In the genomic region with DNA sequence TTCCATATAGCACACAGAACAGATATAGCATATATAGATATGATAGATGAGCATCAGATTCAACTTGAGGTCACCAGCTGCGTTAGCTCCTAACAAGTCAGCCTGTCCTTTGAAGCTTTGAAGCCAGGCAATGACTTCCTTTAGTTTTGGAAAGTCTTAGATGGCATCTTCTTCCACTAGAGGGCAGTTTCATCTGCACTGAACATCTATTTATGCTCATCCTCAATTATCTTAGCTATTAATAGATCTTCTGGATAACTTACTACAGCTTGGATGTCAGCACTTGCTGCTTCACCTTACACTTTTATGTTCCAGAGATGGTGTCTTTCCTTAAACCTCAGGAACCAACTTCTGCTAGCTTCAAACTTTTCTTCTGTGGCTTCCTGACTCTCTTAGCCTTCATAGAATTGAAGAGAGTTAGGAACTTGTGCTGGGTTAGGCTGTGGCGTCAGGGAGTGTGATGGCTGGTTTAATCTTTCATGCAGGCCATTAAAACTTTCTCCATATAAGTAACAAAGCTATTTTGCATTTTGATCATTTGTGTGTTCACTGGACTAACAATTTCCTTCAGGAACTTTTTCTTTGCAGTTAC, we compare ENCODE assay signal across 11 cellular contexts.
DNase-seq lines count a peak whose midpoint lies in the region; ATAC-seq, FAIRE-seq and TF ChIP-seq lines count a peak whose summit lies in the region.
"Had no signal": no experiment of that assay in that cellular context is flagged by ENCODE, and none has a peak within 500 bp of the region (broad histone marks: within the 10 kb centered on the region; RNA-seq: fewer than 3 reads in every experiment).

No MANE protein-coding gene starts in this region.

- no peak overlapping the region for H2AFZ ChIP-seq in astrocyte (ENCODE audit: low read depth, low read length)

- H3K36me3 Mint-ChIP-seq in astrocyte (ENCODE audit: low read depth, unreplicated experiment) = no peaks in the 10 kb centered on the region

- H3K27me3 ChIP-seq in astrocyte (ENCODE audit: insufficient read depth, low read length) = no peaks in the 10 kb centered on the region
- H3K27me3 ChIP-seq: gastrocnemius medialis had no signal

- no peaks in the 10 kb centered on the region for H3K79me2 ChIP-seq in astrocyte (ENCODE audit: insufficient read depth, low read length)

- no peaks in the 10 kb centered on the region for H3K9me3 ChIP-seq in astrocyte (ENCODE audit: insufficient read depth, low read depth, low read length)
- H3K9me3 ChIP-seq: gastrocnemius medialis had no signal

- TF ChIP-seq CTCF in astrocyte (IDR thresholded peaks at IDR 0.05; ENCODE audit: insufficient read depth, low read depth, low read length) = peak; percentile 45

- H3K27me3 Mint-ChIP-seq in astrocyte (ENCODE audit: low read depth, unreplicated experiment) = no peaks in the 10 kb centered on the region
- H3K27me3 Mint-ChIP-seq: activated CD4-positive, alpha-beta T cell treated with anti-CD3 and anti-CD28 coated beads for 36 hours had no signal

- CTCF ChIA-PET in HEK293T (lab: Yijun Ruan, JAX) = interaction anchor here (0.7 to 0.9 kb wide), 2 partner anchors 8 to 109 kb away, joined by 3 to 4 read pairs; no protein-coding TSS in a partner anchor

- DNase-seq in COLO829 (ENCODE audit: low spot score) = peak; percentile 6
- DNase-seq in HS-5 (ENCODE audit: low read depth) = peak; percentile 25
- DNase-seq in astrocyte (ENCODE audit: low read depth) = peak; percentile 25
- DNase-seq in kidney glomerular epithelial cell (lab: John Stamatoyannopoulos, UW) = peak; percentile 9
- no peak for DNase-seq in HEK293T (ENCODE audit: extremely low spot score)
- DNase-seq in activated CD4-positive, alpha-beta T cell treated with anti-CD3 and anti-CD28 coated beads for 48 hours = no peak
- DNase-seq in DMS79 (lab: John Stamatoyannopoulos, UW) = no peak
- DNase-seq: activated CD4-positive, alpha-beta T cell treated with anti-CD3 and anti-CD28 coated beads for 36 hours; gastrocnemius medialis; stimulated activated CD4-positive, alpha-beta T cell treated with anti-CD3 and anti-CD28 coated beads, Interleukin-2, amount 100 ng/mL, for 48 hours had no signal

- POLR2A ChIA-PET in HEK293T (lab: Yijun Ruan, JAX) = no interaction called here

- no peak overlapping the region for H3K27ac Mint-ChIP-seq in astrocyte (ENCODE audit: unreplicated experiment)
- H3K27ac Mint-ChIP-seq: activated CD4-positive, alpha-beta T cell treated with anti-CD3 and anti-CD28 coated beads for 36 hours had no signal

- H3K4me3 ChIP-seq in astrocyte (ENCODE audit: insufficient read depth, low read depth, low read length) = no peak overlapping the region
- H3K4me3 ChIP-seq: gastrocnemius medialis had no signal

- no peak for ATAC-seq in HG02970 (IDR thresholded peaks at IDR 0.05; ENCODE audit: low FRiP score, unreplicated experiment)
- ATAC-seq: activated CD4-positive, alpha-beta T cell treated with anti-CD3 and anti-CD28 coated beads for 36 hours had no signal

- no peak overlapping the region for H3K4me2 ChIP-seq in astrocyte (ENCODE audit: low read length)

- H3K36me3 ChIP-seq in astrocyte (ENCODE audit: insufficient read depth, low read length) = no peaks in the 10 kb centered on the region
- H3K36me3 ChIP-seq: gastrocnemius medialis had no signal

- no peak overlapping the region for H3K9ac ChIP-seq in astrocyte (ENCODE audit: low read length)

- peaks cover 3% of the 10 kb centered on the region for H3K4me1 Mint-ChIP-seq in astrocyte (ENCODE audit: low read depth, unreplicated experiment)
- H3K4me1 Mint-ChIP-seq: activated CD4-positive, alpha-beta T cell treated with anti-CD3 and anti-CD28 coated beads for 36 hours had no signal

- FAIRE-seq in astrocyte (lab: Jason Lieb, UNC) = peak; percentile 59

- no peaks in the 10 kb centered on the region for H3K4me1 ChIP-seq in astrocyte (ENCODE audit: insufficient read depth, low read length)

- no peaks in the 10 kb centered on the region for H3K9me3 Mint-ChIP-seq in astrocyte (ENCODE audit: unreplicated experiment)

- no peak overlapping the region for H3K4me3 Mint-ChIP-seq in astrocyte (ENCODE audit: unreplicated experiment)
- H3K4me3 Mint-ChIP-seq: activated CD4-positive, alpha-beta T cell treated with anti-CD3 and anti-CD28 coated beads for 36 hours had no signal

- H4K20me1 ChIP-seq in astrocyte (ENCODE audit: insufficient read depth, low read length) = no peaks in the 10 kb centered on the region

- no peak overlapping the region for H3K27ac ChIP-seq in astrocyte (ENCODE audit: low read depth, low read length)
- H3K27ac ChIP-seq: gastrocnemius medialis had no signal

TF ChIP-seq in HEK293T, 16 proteins besides CTCF, POLR2A, EP300 and RAD21:
- TF ChIP-seq, protein P1, sequence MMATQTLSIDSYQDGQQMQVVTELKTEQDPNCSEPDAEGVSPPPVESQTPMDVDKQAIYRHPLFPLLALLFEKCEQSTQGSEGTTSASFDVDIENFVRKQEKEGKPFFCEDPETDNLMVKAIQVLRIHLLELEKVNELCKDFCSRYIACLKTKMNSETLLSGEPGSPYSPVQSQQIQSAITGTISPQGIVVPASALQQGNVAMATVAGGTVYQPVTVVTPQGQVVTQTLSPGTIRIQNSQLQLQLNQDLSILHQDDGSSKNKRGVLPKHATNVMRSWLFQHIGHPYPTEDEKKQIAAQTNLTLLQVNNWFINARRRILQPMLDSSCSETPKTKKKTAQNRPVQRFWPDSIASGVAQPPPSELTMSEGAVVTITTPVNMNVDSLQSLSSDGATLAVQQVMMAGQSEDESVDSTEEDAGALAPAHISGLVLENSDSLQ (IDR thresholded peaks at IDR 0.05) = no peak

Comparison
In these comparisons a context has a peak if more than half of its experiments do, and no peak if none do; other contexts are left out.
1. DNase-seq: peak in COLO829 (single experiment), HS-5 (single experiment), astrocyte (single experiment) and kidney glomerular epithelial cell (single experiment); none in HEK293T (single experiment), activated CD4-positive, alpha-beta T cell treated with anti-CD3 and anti-CD28 coated beads for 48 hours (single experiment) and DMS79 (single experiment).